Comparison of ENCODE assay signal across 21 cellular contexts in the genomic region with DNA sequence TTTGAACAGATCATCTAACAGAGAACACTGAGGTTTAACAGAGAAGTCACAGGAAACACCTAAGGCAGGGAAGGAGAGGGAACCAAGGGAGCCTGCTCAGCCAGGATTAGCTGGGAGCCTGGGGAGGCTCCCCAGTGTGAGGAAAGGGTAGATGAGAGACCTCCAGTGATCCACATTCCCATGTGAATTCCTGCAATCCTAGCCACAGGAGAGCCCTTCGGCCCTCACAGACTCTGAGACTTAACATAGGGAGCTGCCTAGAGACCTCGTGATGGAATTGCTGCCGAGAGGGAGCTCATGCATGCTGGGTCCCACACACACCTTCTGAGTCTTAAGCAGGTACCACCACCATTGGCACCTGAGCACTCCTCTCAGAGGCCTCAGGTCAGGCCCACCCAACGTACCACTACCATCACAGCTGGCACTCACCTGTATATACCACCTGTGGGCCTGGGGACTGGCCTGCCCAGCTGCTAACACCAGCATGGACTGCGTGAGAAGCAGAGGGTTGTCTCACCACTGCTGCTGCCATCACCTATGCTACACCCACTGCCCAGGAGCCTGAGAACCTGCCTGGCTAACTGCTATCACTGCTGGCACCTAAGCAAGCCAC.
"Had no signal": no experiment of that assay in that cellular context is flagged by ENCODE, and none has a peak within 500 bp of the region (broad histone marks: within the 10 kb centered on the region; RNA-seq: fewer than 3 reads in every experiment).

No MANE protein-coding gene starts in this region.

- ATAC-seq: left lung, T-helper 17 cell had no signal

- H3K36me3 ChIP-seq: left lung, transverse colon, uterus had no signal

- H3K4me1 ChIP-seq: left lung, transverse colon, uterus had no signal

- H3K27me3 ChIP-seq: brain microvascular endothelial cell, esophagus muscularis mucosa, hepatocyte, left lung, transverse colon, uterus had no signal

- H3K4me3 ChIP-seq: esophagus muscularis mucosa, hepatocyte, left lung, transverse colon, uterus had no signal

- H3K9me3 ChIP-seq: esophagus muscularis mucosa, left lung, transverse colon, uterus had no signal

- DNase-seq: activated CD4-positive, alpha-beta memory T cell treated with anti-CD3 and anti-CD28 coated beads, Interleukin-2, amount 10 ng/mL, durations not matched to agents 7 days and 5 days; activated CD4-positive, alpha-beta T cell treated with anti-CD3 and anti-CD28 coated beads, Interleukin-2, amount 10 ng/mL, durations not matched to agents 24 days and 14 days; activated CD4-positive, CD25-positive, alpha-beta regulatory T cell; activated gamma-delta T cell; activated naive CD4-positive, alpha-beta T cell treated with anti-CD3 and anti-CD28 coated beads, Interleukin-2, amount 50 U/mL, for 16 hours; aorta; brain microvascular endothelial cell; central memory CD4-positive, alpha-beta T cell; effector memory CD4-positive, alpha-beta T cell; glutamatergic neuron; kidney glomerular epithelial cell; mammary epithelial cell; retina; stimulated activated CD4-positive, alpha-beta T cell treated with anti-CD3 and anti-CD28 coated beads, Interleukin-4, amount 100 ng/mL, for 1 hour; SW 1271; T-helper 17 cell; transverse colon; uterus had no signal

- H3K27ac ChIP-seq: brain microvascular endothelial cell, esophagus muscularis mucosa, hepatocyte, left lung, transverse colon, uterus had no signal
